8 cellular contexts compared by ENCODE assay signal in the genomic region with DNA sequence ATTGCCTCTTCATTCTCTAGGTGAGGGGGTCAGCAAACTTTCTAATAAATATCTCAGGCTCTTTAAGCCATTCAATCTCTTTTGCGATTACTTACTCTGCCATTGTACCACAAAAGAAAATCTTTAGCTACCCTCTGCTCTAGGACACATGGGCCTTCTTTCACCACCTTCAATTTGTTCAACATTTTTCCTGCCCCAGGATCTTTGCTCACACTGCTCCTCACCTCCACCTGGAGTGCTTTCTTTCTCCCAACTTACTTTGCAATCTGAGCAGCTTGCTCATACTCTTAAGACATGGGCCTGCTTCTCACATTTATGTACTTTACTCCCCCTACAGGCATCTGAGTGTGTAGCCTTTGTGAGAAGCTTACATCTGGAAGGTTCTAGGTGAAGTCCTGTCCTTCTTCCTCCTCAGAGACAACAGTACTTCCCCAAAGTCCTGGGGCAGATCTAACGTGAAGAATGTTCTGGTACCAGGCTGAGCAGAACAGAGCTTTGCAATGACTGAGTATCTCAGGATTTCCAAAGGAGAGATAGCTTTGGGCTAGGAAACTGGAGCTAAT. TPM values are rescaled to one million over a fixed set of nuclear protein-coding genes. Genes with fewer than 3 reads are reported as not detected.
DNase-seq lines count a peak whose midpoint lies in the region; ATAC-seq, FAIRE-seq and TF ChIP-seq lines count a peak whose summit lies in the region.

No MANE protein-coding gene starts in this region.

- no peaks in the 10 kb centered on the region for H3K36me3 ChIP-seq in HepG2 (replicated peaks in 1 of 2; ENCODE audit: control insufficient read depth in 1 of 2, insufficient read depth in 2 of 2, low read length in 2 of 2)

- CTCF ChIA-PET in HepG2 (lab: Yijun Ruan, JAX; ENCODE audit: low intra/inter-chr PET ratio, low total read pairs): interaction anchor here (1.0 kb wide), 1 partner anchor 821 kb away, joined by 4 read pairs; no protein-coding TSS in a partner anchor

- no peaks in the 10 kb centered on the region for H4K20me1 ChIP-seq in HepG2 (ENCODE audit: insufficient read depth, low read length)

- peak; percentile 79 for ATAC-seq in GM21737 (IDR thresholded peaks at IDR 0.05; ENCODE audit: unreplicated experiment)
- peak; percentile 62; the same call in 2 of the 3 replicates for ATAC-seq in HepG2
- no peak for ATAC-seq in Right ventricle myocardium superior (ENCODE audit: poor library complexity)

- H3K27me3 ChIP-seq in HepG2 (ENCODE audit: control insufficient read depth in 1 of 2, insufficient read depth in 2 of 2, low read length in 2 of 2): no peaks in the 10 kb centered on the region

- 48% methylated on average over 2 of the region's 2 CpGs for WGBS in HepG2 (ENCODE audit: low lambda C conversion rate)

- intact Hi-C loops in activated CD4-positive, alpha-beta T cell treated with anti-CD3 and anti-CD28 coated beads, Interleukin-2, amount 10 ng/mL, durations not matched to agents 24 days and 14 days (cut with micrococcal nuclease): loop anchor here (1.0 kb wide), 1 partner anchor 258 kb away; no protein-coding TSS in a partner anchor
- intact Hi-C loops in HepG2 (cut with micrococcal nuclease; ENCODE audit: unreplicated experiment): no loop called here
- intact Hi-C loops in Right ventricle myocardium superior (cut with DNase I): no loop called here

- no peaks in the 10 kb centered on the region for H3K36me3 Mint-ChIP-seq in activated CD4-positive, alpha-beta T cell treated with anti-CD3 and anti-CD28 coated beads, Interleukin-2, amount 10 ng/mL, durations not matched to agents 24 days and 14 days (ENCODE audit: low read depth)

- H3K9ac ChIP-seq in HepG2 (ENCODE audit: insufficient read depth, low read depth, low read length): no peak overlapping the region

- H3K4me3 Mint-ChIP-seq in activated CD4-positive, alpha-beta T cell treated with anti-CD3 and anti-CD28 coated beads, Interleukin-2, amount 10 ng/mL, durations not matched to agents 24 days and 14 days: no peak overlapping the region

- no peaks in the 10 kb centered on the region for H3K9me3 Mint-ChIP-seq in activated CD4-positive, alpha-beta T cell treated with anti-CD3 and anti-CD28 coated beads, Interleukin-2, amount 10 ng/mL, durations not matched to agents 24 days and 14 days

- no peaks in the 10 kb centered on the region for H3K9me3 ChIP-seq in HepG2 (ENCODE audit: low read length)

- no peaks in the 10 kb centered on the region for H3K4me1 Mint-ChIP-seq in activated CD4-positive, alpha-beta T cell treated with anti-CD3 and anti-CD28 coated beads, Interleukin-2, amount 10 ng/mL, durations not matched to agents 24 days and 14 days

- TF ChIP-seq EP300 in HepG2 (IDR thresholded peaks at IDR 0.05; ENCODE audit: low read depth in 2 of 2, low read length in 2 of 2) (no peak), HepG2 (CRISPR knock-in tag; IDR thresholded peaks at IDR 0.05; ENCODE audit: borderline replicate concordance) (no peak)

- TF ChIP-seq RAD21 in HepG2 (CRISPR knock-in tag; IDR thresholded peaks at IDR 0.05): no peak

- H3K79me2 ChIP-seq in HepG2 (ENCODE audit: insufficient read depth, low read length): no peaks in the 10 kb centered on the region

- H2AFZ ChIP-seq in HepG2 (ENCODE audit: low read length): no peak overlapping the region

- H3K27ac ChIP-seq in HepG2 (ENCODE audit: extremely low read length, insufficient read depth, low read length): no peak overlapping the region

- TF ChIP-seq POLR2A in HepG2 (IDR thresholded peaks at IDR 0.05; ENCODE audit: insufficient read depth in 1 of 2, low read depth in 2 of 2, low read length in 2 of 2): no peak

- H3K4me2 ChIP-seq in HepG2 (ENCODE audit: low read depth, low read length): no peak overlapping the region

- POLR2A ChIA-PET in HepG2 (lab: Yijun Ruan, JAX): no interaction called here

- no TSS peak for BruUV-seq in HepG2 (replicated peaks; lab: Mats Ljungman, UMichigan)

- no peaks in the 10 kb centered on the region for H3K4me1 ChIP-seq in HepG2 (ENCODE audit: insufficient read depth, low read length)

- peak; percentile 35; the same call in 1 of the 2 replicates for TF ChIP-seq CTCF in HepG2 (CRISPR knock-in tag; IDR thresholded peaks at IDR 0.05)

- H3K27me3 Mint-ChIP-seq in activated CD4-positive, alpha-beta T cell treated with anti-CD3 and anti-CD28 coated beads, Interleukin-2, amount 10 ng/mL, durations not matched to agents 24 days and 14 days: peaks cover 6% of the 10 kb centered on the region

- FAIRE-seq in HepG2 (lab: Jason Lieb, UNC): no peak

- no peak overlapping the region for H3K27ac Mint-ChIP-seq in activated CD4-positive, alpha-beta T cell treated with anti-CD3 and anti-CD28 coated beads, Interleukin-2, amount 10 ng/mL, durations not matched to agents 24 days and 14 days

- in situ Hi-C loops in HepG2 (cut with HindIII; ENCODE audit: extremely low pct_ligation_motif_present, low pct_unique_long_range_greater_than_20kb): no loop called here

- no peak overlapping the region for H3K4me3 ChIP-seq in HepG2 (replicated peaks in 1 of 3; ENCODE audit: insufficient read depth in 1 of 3, low read depth in 2 of 3, low read length in 3 of 3)

- DNase-seq in activated CD4-positive, alpha-beta T cell treated with anti-CD3 and anti-CD28 coated beads, Interleukin-2, amount 10 ng/mL, durations not matched to agents 24 days and 14 days: peak; percentile 63
- no peak for DNase-seq in activated CD4-positive, alpha-beta T cell treated with anti-CD3 and anti-CD28 coated beads for 1 hour
- DNase-seq in Kasumi-1 (lab: John Stamatoyannopoulos, UW): peak; percentile 66 to 70
- DNase-seq in amniotic stem cell (lab: John Stamatoyannopoulos, UW): peak; percentile 27
- peak; percentile 10 for DNase-seq in HepG2 (ENCODE audit: low spot score)
- DNase-seq in NK-92 treated with Interleukin-12 subunit alpha and Interleukin-12 subunit beta, amount 100 ng/mL, for 24 hours (lab: John Stamatoyannopoulos, UW): no peak
- DNase-seq in Right ventricle myocardium superior: no peak

TF ChIP-seq in HepG2, 621 proteins besides CTCF, POLR2A, EP300 and RAD21 (continues in another document):
- TF ChIP-seq, protein P1, sequence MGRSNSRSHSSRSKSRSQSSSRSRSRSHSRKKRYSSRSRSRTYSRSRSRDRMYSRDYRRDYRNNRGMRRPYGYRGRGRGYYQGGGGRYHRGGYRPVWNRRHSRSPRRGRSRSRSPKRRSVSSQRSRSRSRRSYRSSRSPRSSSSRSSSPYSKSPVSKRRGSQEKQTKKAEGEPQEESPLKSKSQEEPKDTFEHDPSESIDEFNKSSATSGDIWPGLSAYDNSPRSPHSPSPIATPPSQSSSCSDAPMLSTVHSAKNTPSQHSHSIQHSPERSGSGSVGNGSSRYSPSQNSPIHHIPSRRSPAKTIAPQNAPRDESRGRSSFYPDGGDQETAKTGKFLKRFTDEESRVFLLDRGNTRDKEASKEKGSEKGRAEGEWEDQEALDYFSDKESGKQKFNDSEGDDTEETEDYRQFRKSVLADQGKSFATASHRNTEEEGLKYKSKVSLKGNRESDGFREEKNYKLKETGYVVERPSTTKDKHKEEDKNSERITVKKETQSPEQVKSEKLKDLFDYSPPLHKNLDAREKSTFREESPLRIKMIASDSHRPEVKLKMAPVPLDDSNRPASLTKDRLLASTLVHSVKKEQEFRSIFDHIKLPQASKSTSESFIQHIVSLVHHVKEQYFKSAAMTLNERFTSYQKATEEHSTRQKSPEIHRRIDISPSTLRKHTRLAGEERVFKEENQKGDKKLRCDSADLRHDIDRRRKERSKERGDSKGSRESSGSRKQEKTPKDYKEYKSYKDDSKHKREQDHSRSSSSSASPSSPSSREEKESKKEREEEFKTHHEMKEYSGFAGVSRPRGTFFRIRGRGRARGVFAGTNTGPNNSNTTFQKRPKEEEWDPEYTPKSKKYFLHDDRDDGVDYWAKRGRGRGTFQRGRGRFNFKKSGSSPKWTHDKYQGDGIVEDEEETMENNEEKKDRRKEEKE (IDR thresholded peaks at IDR 0.05): no peak
- TF ChIP-seq HNRNPH1 (optimal IDR thresholded peaks at IDR 0.05; ENCODE audit: low read depth, low read length): no peak
- TF ChIP-seq, protein P2, sequence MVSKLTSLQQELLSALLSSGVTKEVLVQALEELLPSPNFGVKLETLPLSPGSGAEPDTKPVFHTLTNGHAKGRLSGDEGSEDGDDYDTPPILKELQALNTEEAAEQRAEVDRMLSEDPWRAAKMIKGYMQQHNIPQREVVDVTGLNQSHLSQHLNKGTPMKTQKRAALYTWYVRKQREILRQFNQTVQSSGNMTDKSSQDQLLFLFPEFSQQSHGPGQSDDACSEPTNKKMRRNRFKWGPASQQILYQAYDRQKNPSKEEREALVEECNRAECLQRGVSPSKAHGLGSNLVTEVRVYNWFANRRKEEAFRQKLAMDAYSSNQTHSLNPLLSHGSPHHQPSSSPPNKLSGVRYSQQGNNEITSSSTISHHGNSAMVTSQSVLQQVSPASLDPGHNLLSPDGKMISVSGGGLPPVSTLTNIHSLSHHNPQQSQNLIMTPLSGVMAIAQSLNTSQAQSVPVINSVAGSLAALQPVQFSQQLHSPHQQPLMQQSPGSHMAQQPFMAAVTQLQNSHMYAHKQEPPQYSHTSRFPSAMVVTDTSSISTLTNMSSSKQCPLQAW (CRISPR knock-in tag; IDR thresholded peaks at IDR 0.05): no peak

RNA-seq across cellular contexts. Expression of a gene that starts 55.0 kb away (rescaled TPM):
- not detected in 2 replicates for total RNA-seq in activated CD4-positive, alpha-beta T cell treated with anti-CD3 and anti-CD28 coated beads, Interleukin-2, amount 10 ng/mL, durations not matched to agents 24 days and 14 days
- total RNA-seq in HepG2 (2016; rRNA removed; fragmentation: Illumina TruSeq; extraction: Trizol) (not detected in 2 replicates), Right ventricle myocardium superior (8.0 TPM)
- total RNA-seq in HepG2 (2016; cell fraction: cytosol; rRNA removed; fragmentation: Illumina TruSeq; extraction: Trizol; ENCODE audit: low read depth): not detected in 2 replicates
- total RNA-seq in HepG2 (2016; cell fraction: insoluble cytoplasmic fraction; rRNA removed; fragmentation: Illumina TruSeq; extraction: Trizol): not detected in 2 replicates
- not detected in 2 replicates for total RNA-seq in HepG2 (2016; cell fraction: membrane; rRNA removed; fragmentation: Illumina TruSeq; extraction: Trizol)
- not detected in 2 replicates for total RNA-seq in HepG2 (2016; cell fraction: nucleus; rRNA removed; fragmentation: Illumina TruSeq; extraction: Trizol)
- not detected in 2 replicates for polyA plus RNA-seq in HepG2 (2011; rRNA removed)
- polyA plus RNA-seq in HepG2 (2011; cell fraction: cytosol; rRNA removed): not detected in 2 replicates
- not detected in 2 replicates for polyA plus RNA-seq in HepG2 (2011; cell fraction: nucleus; rRNA removed)
- not detected in 2 replicates for polyA plus RNA-seq in HepG2 (2012)
- polyA plus RNA-seq in HepG2 (2016; cell fraction: cytosol; fragmentation: Illumina TruSeq; extraction: Trizol; ENCODE audit: low read depth): not detected in 2 replicates
- polyA plus RNA-seq in HepG2 (2016; cell fraction: insoluble cytoplasmic fraction; fragmentation: Illumina TruSeq; extraction: Trizol; ENCODE audit: low read depth): not detected in 2 replicates
- not detected in 2 replicates for polyA plus RNA-seq in HepG2 (2016; cell fraction: membrane; fragmentation: Illumina TruSeq; extraction: Trizol; ENCODE audit: low read depth)
- polyA plus RNA-seq in HepG2 (2016; cell fraction: nucleus; fragmentation: Illumina TruSeq; extraction: Trizol; ENCODE audit: insufficient read depth, low read depth): not detected in 2 replicates
- 5.1 TPM in 1 of 2 replicates, not detected in the other for polyA minus RNA-seq in HepG2 (2011; rRNA and poly(A)+ RNA removed; ENCODE audit: low replicate concordance)
- not detected in 2 replicates for polyA minus RNA-seq in HepG2 (2011; cell fraction: cytosol; rRNA and poly(A)+ RNA removed)
- not detected in 2 replicates for polyA minus RNA-seq in HepG2 (2011; cell fraction: nucleus; rRNA and poly(A)+ RNA removed)

Comparison
In these comparisons a context has a peak if more than half of its experiments do, and no peak if none do; other contexts are left out.
1. DNase-seq: peak in activated CD4-positive, alpha-beta T cell treated with anti-CD3 and anti-CD28 coated beads, Interleukin-2, amount 10 ng/mL, durations not matched to agents 24 days and 14 days (single experiment), Kasumi-1 (2 of 2), amniotic stem cell (single experiment) and HepG2 (single experiment); none in activated CD4-positive, alpha-beta T cell treated with anti-CD3 and anti-CD28 coated beads for 1 hour (single experiment), NK-92 treated with Interleukin-12 subunit alpha and Interleukin-12 subunit beta, amount 100 ng/mL, for 24 hours (single experiment) and Right ventricle myocardium superior (single experiment).